ENCODE assay signal across 17 cellular contexts in the genomic region with DNA sequence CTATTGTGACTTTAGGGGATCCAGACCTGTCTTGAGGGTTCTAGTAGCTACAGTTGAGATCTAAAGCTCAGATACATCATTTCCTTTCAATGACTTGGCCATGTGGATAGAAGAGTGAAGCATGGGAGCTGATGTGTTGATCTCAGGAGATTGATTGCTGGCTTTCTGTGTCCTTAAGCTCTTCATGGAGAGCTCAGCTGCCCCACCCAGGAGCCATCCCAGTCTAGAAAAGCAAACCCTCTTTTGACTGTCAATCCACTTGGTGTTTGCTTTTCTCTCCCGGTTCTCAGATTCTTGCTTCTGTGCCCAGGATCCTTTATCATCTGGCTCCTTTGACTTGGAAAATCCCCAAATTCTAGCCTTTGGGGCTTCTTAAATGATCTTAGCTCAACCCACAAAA.
"Had no signal": no experiment of that assay in that cellular context is flagged by ENCODE, and none has a peak within 500 bp of the region (broad histone marks: within the 10 kb centered on the region; RNA-seq: fewer than 3 reads in every experiment).

No MANE protein-coding gene starts in this region.

- H3K4me1 ChIP-seq: colonic mucosa, stomach had no signal

- H3K27me3 ChIP-seq: colonic mucosa, heart left ventricle, stomach had no signal

- H3K36me3 ChIP-seq: colonic mucosa, heart left ventricle, neutrophil, stomach had no signal

- H3K9me3 ChIP-seq: colonic mucosa, neutrophil, stomach had no signal

- FAIRE-seq: endothelial cell of umbilical vein, frontal cortex, small intestine, urothelium cell line had no signal

- DNase-seq: colonic mucosa; dermis blood vessel endothelial cell; endodermal cell; erythroblast; heart left ventricle; hippocampal formation; left colon; mesendoderm; naive thymus-derived CD4-positive, alpha-beta T cell; stimulated activated CD4-positive, alpha-beta T cell treated with anti-CD3 and anti-CD28 coated beads, Interleukin-12 subunit alpha, Interleukin-12 subunit beta, amount 100 ng/mL, for 4 hours; stimulated activated naive CD4-positive, alpha-beta T cell; stomach had no signal

- ATAC-seq: heart left ventricle; left colon; naive thymus-derived CD4-positive, alpha-beta T cell had no signal

- H3K27ac ChIP-seq: colonic mucosa, heart left ventricle, neutrophil, stomach had no signal

- H3K4me3 ChIP-seq: colonic mucosa, heart left ventricle, stomach had no signal
